In the genomic region with DNA sequence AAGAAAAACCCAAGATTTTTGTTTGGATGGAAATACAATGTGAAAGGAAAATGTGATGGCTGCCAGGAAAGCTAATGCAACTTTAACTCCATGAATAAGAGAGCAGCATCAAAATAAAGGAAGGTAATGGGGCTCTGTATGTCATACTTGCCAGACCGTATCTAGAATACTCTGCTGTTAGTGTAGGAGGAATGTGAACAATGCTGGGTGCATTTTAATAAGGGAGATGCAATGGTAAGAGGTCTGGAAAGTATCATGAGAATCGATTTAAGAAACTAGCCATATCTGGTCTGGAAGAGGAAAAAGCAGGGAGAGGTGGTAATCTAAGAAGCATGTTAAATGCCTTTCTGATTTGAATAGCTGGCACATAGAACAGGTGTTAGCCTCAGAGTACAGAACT, we compare ENCODE assay signal across 20 cellular contexts.
"Had no signal": no experiment of that assay in that cellular context is flagged by ENCODE, and none has a peak within 500 bp of the region (broad histone marks: within the 10 kb centered on the region; RNA-seq: fewer than 3 reads in every experiment).

No MANE protein-coding gene starts in this region.

- H3K36me3 ChIP-seq: adrenal gland, breast epithelium had no signal

- H3K27me3 ChIP-seq: adrenal gland, breast epithelium had no signal

- H3K4me1 ChIP-seq: adrenal gland, breast epithelium had no signal

- DNase-seq: activated CD4-positive, alpha-beta T cell treated with anti-CD3 and anti-CD28 coated beads for 4 hours; activated CD8-positive, alpha-beta memory T cell treated with anti-CD3 and anti-CD28 coated beads, Interleukin-2, amount 50 U/mL, for 4 hours; activated CD8-positive, alpha-beta T cell treated with anti-CD3 and anti-CD28 coated beads for 36 hours; activated naive CD4-positive, alpha-beta T cell treated with anti-CD3 and anti-CD28 coated beads, Interleukin-2, amount 50 U/mL, for 16 hours; activated naive CD8-positive, alpha-beta T cell treated with anti-CD3 and anti-CD28 coated beads, Interleukin-2, amount 10 ng/mL, durations not matched to agents 7 days and 5 days; activated T-cell treated with anti-CD3 and anti-CD28 coated beads, Interleukin-2, amount 50 U/mL, for 72 hours; adrenal gland; anterior cingulate cortex; central memory CD4-positive, alpha-beta T cell; KG1; NCI-H1048; NCI-H1417; NCI-H1930; NCI-H446; NCI-H524; PC-3 had no signal

- H3K27me3 Mint-ChIP-seq: activated CD8-positive, alpha-beta T cell treated with anti-CD3 and anti-CD28 coated beads for 36 hours; activated naive CD8-positive, alpha-beta T cell treated with anti-CD3 and anti-CD28 coated beads, Interleukin-2, amount 10 ng/mL, durations not matched to agents 7 days and 5 days; IgD-negative memory B cell had no signal

- H3K4me3 ChIP-seq: adrenal gland, breast epithelium had no signal

- H3K27ac ChIP-seq: adrenal gland, breast epithelium had no signal

- H3K4me3 Mint-ChIP-seq: activated CD8-positive, alpha-beta T cell treated with anti-CD3 and anti-CD28 coated beads for 36 hours; activated naive CD8-positive, alpha-beta T cell treated with anti-CD3 and anti-CD28 coated beads, Interleukin-2, amount 10 ng/mL, durations not matched to agents 7 days and 5 days; activated T-cell treated with anti-CD3 and anti-CD28 coated beads, Interleukin-2, amount 50 U/mL, for 72 hours; IgD-negative memory B cell; T-helper 1 cell treated with Interleukin-12 subunit alpha and Interleukin-12 subunit beta and Interleukin-4 antibody, amounts not matched to agents 30 μg/mL and 1 μg/mL, for 36 hours had no signal

- H3K9me3 ChIP-seq: adrenal gland, breast epithelium had no signal

- ATAC-seq: activated CD4-positive, CD25-positive, alpha-beta regulatory T cell treated with anti-CD3 and anti-CD28 coated beads, Interleukin-2, amount 50 U/mL, for 24 hours; activated CD8-positive, alpha-beta T cell treated with anti-CD3 and anti-CD28 coated beads for 36 hours; activated T-cell treated with anti-CD3 and anti-CD28 coated beads, Interleukin-2, amount 50 U/mL, for 72 hours; PC-3 had no signal

- H3K9me3 Mint-ChIP-seq: activated naive CD8-positive, alpha-beta T cell treated with anti-CD3 and anti-CD28 coated beads, Interleukin-2, amount 10 ng/mL, durations not matched to agents 7 days and 5 days had no signal

- H3K4me1 Mint-ChIP-seq: activated naive CD8-positive, alpha-beta T cell treated with anti-CD3 and anti-CD28 coated beads, Interleukin-2, amount 10 ng/mL, durations not matched to agents 7 days and 5 days; IgD-negative memory B cell had no signal

- H3K27ac Mint-ChIP-seq: activated CD8-positive, alpha-beta T cell treated with anti-CD3 and anti-CD28 coated beads for 36 hours; activated naive CD8-positive, alpha-beta T cell treated with anti-CD3 and anti-CD28 coated beads, Interleukin-2, amount 10 ng/mL, durations not matched to agents 7 days and 5 days; activated T-cell treated with anti-CD3 and anti-CD28 coated beads, Interleukin-2, amount 50 U/mL, for 72 hours; IgD-negative memory B cell; T-helper 1 cell treated with Interleukin-12 subunit alpha and Interleukin-12 subunit beta and Interleukin-4 antibody, amounts not matched to agents 30 μg/mL and 1 μg/mL, for 36 hours had no signal
